1 cellular context compared by ENCODE assay signal in the genomic region with DNA sequence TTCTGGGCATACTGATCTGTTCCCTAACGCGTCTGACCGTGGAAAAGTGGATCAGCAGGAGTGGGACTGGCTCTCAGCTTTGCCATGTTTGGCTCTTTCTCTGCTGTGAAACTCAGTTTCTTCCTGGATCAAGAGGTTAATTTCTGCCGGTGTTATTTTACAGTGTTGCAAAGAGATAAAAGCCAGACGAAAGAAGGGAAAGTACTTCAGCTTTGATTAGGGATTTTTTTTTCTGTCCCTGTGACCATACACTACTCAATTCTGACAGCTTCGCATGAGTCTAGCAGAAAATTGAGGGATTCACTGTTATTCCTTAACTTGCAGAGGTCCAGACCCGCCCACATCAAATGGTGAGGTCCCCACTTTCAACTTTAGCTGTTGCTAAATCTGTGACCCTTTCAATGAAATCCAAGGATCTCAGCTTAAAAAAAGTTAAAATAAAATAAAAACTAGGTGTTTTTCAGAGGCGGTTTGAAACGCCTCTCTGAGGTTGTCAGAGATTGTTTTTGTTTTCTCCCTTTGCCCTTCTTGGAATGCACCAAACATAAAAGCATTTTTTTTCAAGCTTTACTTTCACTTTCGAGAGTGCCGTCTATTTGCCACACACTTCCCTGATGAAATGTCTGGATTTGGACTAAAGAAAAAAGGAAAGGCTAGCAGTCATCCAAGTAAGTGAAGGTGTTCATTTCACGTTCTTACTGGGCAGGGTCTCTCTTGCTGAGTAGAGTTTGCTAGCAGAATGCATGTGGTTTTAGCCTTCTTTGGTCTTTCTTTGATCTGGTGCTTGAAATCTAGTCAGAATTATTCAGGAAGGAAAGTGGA.
TF ChIP-seq lines count a peak whose summit lies in the region.

A gene (plus strand): TSS at position 576 of the 822 bp plus-strand sequence. CDS start 7,464 bp downstream, outside the sequence.

TF ChIP-seq in SK-N-SH, 30 proteins besides CTCF, POLR2A, EP300 and RAD21 (continued from another document):
- TF ChIP-seq TEAD4 (IDR thresholded peaks at IDR 0.05; ENCODE audit: borderline replicate concordance, insufficient read depth) (no peak), YY1 (IDR thresholded peaks at IDR 0.05; ENCODE audit: low read depth) (no peak), SMC3 (IDR thresholded peaks at IDR 0.05; ENCODE audit: low read depth, low read length) (no peak)
